Comparison of ENCODE assay signal across 1 cellular context in genomic region chr6:83068628-83069027, GRCh38.
TF ChIP-seq lines count a peak whose summit lies in the region.

No MANE protein-coding gene starts in this region.

TF ChIP-seq in endothelial cell of umbilical vein, 7 proteins besides CTCF, POLR2A, EP300 and RAD21 (continued from another document):
- TF ChIP-seq POLR2AphosphoS5 (IDR thresholded peaks at IDR 0.05; ENCODE audit: insufficient read depth, low read depth, low read length): no peak
